ENCODE assay signal across 14 cellular contexts in genomic region chr15:74791667-74792066, GRCh38. TPM values are rescaled to one million over a fixed set of nuclear protein-coding genes. Genes with fewer than 3 reads are reported as not detected.
DNase-seq lines count a peak whose midpoint lies in the region; ATAC-seq, FAIRE-seq and TF ChIP-seq lines count a peak whose summit lies in the region.
"Had no signal": no experiment of that assay in that cellular context is flagged by ENCODE, and none has a peak within 500 bp of the region (broad histone marks: within the 10 kb centered on the region; RNA-seq: fewer than 3 reads in every experiment).

No MANE protein-coding gene starts in this region.

- DNase-seq in CD4-positive, alpha-beta T cell: no peak
- DNase-seq in GM19239 (ENCODE audit: insufficient read length, low spot score) (no peak), natural killer cell (no peak), SHP77 treated with DMSO at 0.1 percent for 48 hours (lab: John Stamatoyannopoulos, UW) (no peak), MV-4-11 (lab: John Stamatoyannopoulos, UW) (no peak)
- DNase-seq in activated naive CD8-positive, alpha-beta T cell treated with anti-CD3 and anti-CD28 coated beads for 36 hours: no peak
- DNase-seq: hypothalamus; NCI-H146; stimulated activated CD4-positive, alpha-beta T cell treated with anti-CD3 and anti-CD28 coated beads, Interleukin-4, amount 100 ng/mL, for 1 hour had no signal

- intact Hi-C loops in CD4-positive, alpha-beta T cell (cut with DNase I, micrococcal nuclease): no loop called here
- intact Hi-C loops in natural killer cell (cut with micrococcal nuclease): loop anchor here (2.0 kb wide), 1 partner anchor 15 kb away; no protein-coding TSS in a partner anchor

- POLR2A ChIA-PET in CD4-positive, alpha-beta T cell (lab: Charles Lee): interaction anchor here (1.0 to 33.5 kb wide), 3 partner anchors 12 to 176 kb away, joined by 3 to 925 read pairs (median 3); partner anchors contain the start of genes CLK3 and CSK

- CTCF ChIA-PET in CD4-positive, alpha-beta T cell (lab: Charles Lee): interaction anchor here (0.8 to 14.8 kb wide), 6 partner anchors 8 to 577 kb away, joined by 3 to 353 read pairs (median 6); partner anchors contain the start of genes CSK and MAN2C1

- H3K9me3 Mint-ChIP-seq in CD4-positive, alpha-beta T cell: no peaks in the 10 kb centered on the region
- H3K9me3 Mint-ChIP-seq in activated naive CD8-positive, alpha-beta T cell treated with anti-CD3 and anti-CD28 coated beads for 36 hours: no peaks in the 10 kb centered on the region
- H3K9me3 Mint-ChIP-seq in natural killer cell: no peaks in the 10 kb centered on the region

- H3K36me3 Mint-ChIP-seq in CD4-positive, alpha-beta T cell (ENCODE audit: low read depth): peaks cover 44% of the 10 kb centered on the region
- H3K36me3 Mint-ChIP-seq in activated naive CD8-positive, alpha-beta T cell treated with anti-CD3 and anti-CD28 coated beads for 36 hours: peaks cover 45% of the 10 kb centered on the region
- H3K36me3 Mint-ChIP-seq in natural killer cell: no peaks in the 10 kb centered on the region

- peak overlapping the region; percentile 90 for H3K27ac ChIP-seq in CD4-positive, alpha-beta T cell (ENCODE audit: low read depth, low read length)

- H3K27ac Mint-ChIP-seq in CD4-positive, alpha-beta T cell: peak overlapping the region; percentile 94
- peak overlapping the region; percentile 89 for H3K27ac Mint-ChIP-seq in activated naive CD8-positive, alpha-beta T cell treated with anti-CD3 and anti-CD28 coated beads for 36 hours
- peak overlapping the region; percentile 95 to 100 for H3K27ac Mint-ChIP-seq in natural killer cell

- no peaks in the 10 kb centered on the region for H3K27me3 Mint-ChIP-seq in CD4-positive, alpha-beta T cell
- no peaks in the 10 kb centered on the region for H3K27me3 Mint-ChIP-seq in activated naive CD8-positive, alpha-beta T cell treated with anti-CD3 and anti-CD28 coated beads for 36 hours
- H3K27me3 Mint-ChIP-seq in natural killer cell (ENCODE audit: low read depth in 2 of 2): no peaks in the 10 kb centered on the region

- peak; percentile 35 for FAIRE-seq in GM19239 (lab: Jason Lieb, UNC)
- FAIRE-seq: endothelial cell of umbilical vein had no signal

- no peak for TF ChIP-seq CTCF in CD4-positive, alpha-beta T cell (IDR thresholded peaks at IDR 0.05)
- TF ChIP-seq CTCF in natural killer cell (IDR thresholded peaks at IDR 0.05): no peak

- no peak for ATAC-seq in CD4-positive, alpha-beta T cell (ENCODE audit: poor library complexity)
- no peak for ATAC-seq in natural killer cell
- ATAC-seq in GM21619 (IDR thresholded peaks at IDR 0.05; ENCODE audit: unreplicated experiment): no peak

- no peaks in the 10 kb centered on the region for H3K27me3 ChIP-seq in CD4-positive, alpha-beta T cell (ENCODE audit: control insufficient read depth, insufficient read depth, low read length)

- H3K9me3 ChIP-seq in CD4-positive, alpha-beta T cell (ENCODE audit: control insufficient read depth, low read length): no peaks in the 10 kb centered on the region
- H3K9me3 ChIP-seq: HAP-1, prostate gland had no signal

- peaks cover 94% of the 10 kb centered on the region for H3K4me1 Mint-ChIP-seq in CD4-positive, alpha-beta T cell (ENCODE audit: low read depth)
- peaks cover 86% of the 10 kb centered on the region for H3K4me1 Mint-ChIP-seq in activated naive CD8-positive, alpha-beta T cell treated with anti-CD3 and anti-CD28 coated beads for 36 hours
- H3K4me1 Mint-ChIP-seq in natural killer cell: peaks cover 84 to 94% of the 10 kb centered on the region in 2 donors

- H3K4me3 Mint-ChIP-seq in CD4-positive, alpha-beta T cell: peak overlapping the region; percentile 75
- peak overlapping the region; percentile 49 for H3K4me3 Mint-ChIP-seq in activated naive CD8-positive, alpha-beta T cell treated with anti-CD3 and anti-CD28 coated beads for 36 hours
- H3K4me3 Mint-ChIP-seq in natural killer cell: peak overlapping the region; percentile 81

RNA-seq across cellular contexts. Expression of gene CSK, which starts 9.8 kb away (rescaled TPM):
- 100 to 1,000 TPM; 114 to 118 TPM for total RNA-seq in CD4-positive, alpha-beta T cell
- total RNA-seq in activated naive CD8-positive, alpha-beta T cell treated with anti-CD3 and anti-CD28 coated beads for 36 hours: 100 to 1,000 TPM; 308 to 310 TPM
- 100 to 1,000 TPM; 282 to 334 (median 287) TPM for total RNA-seq in natural killer cell

RNA-seq across cellular contexts. Expression of gene LMAN1L, which starts 21.0 kb away (rescaled TPM):
- total RNA-seq in CD4-positive, alpha-beta T cell: under 1 TPM; 0.56 to 0.93 TPM
- total RNA-seq in activated naive CD8-positive, alpha-beta T cell treated with anti-CD3 and anti-CD28 coated beads for 36 hours: under 1 TPM; 0.14 to 0.33 TPM
- 1 to 10 TPM in 1 of 3 donors, under 1 TPM in 2; 0.72 to 1.1 (median 0.94) TPM for total RNA-seq in natural killer cell
- total RNA-seq: endothelial cell of umbilical vein, mesenteric fat pad had no signal

RNA-seq across cellular contexts. Expression of gene CPLX3, which starts 34.8 kb away (rescaled TPM):
- under 1 TPM; 0.16 to 0.53 TPM for total RNA-seq in CD4-positive, alpha-beta T cell
- total RNA-seq in activated naive CD8-positive, alpha-beta T cell treated with anti-CD3 and anti-CD28 coated beads for 36 hours: under 1 TPM in 1 of 2 experiments, not detected in 1; 0.19 TPM
- total RNA-seq in natural killer cell: under 1 TPM in 2 of 3 donors, not detected in 1; 0.16 to 0.93 TPM
- total RNA-seq: endothelial cell of umbilical vein, mesenteric fat pad had no signal

RNA-seq across cellular contexts. Expression of gene CYP1A2, which starts 43.0 kb away (rescaled TPM):
- total RNA-seq in CD4-positive, alpha-beta T cell: not detected
- not detected for total RNA-seq in activated naive CD8-positive, alpha-beta T cell treated with anti-CD3 and anti-CD28 coated beads for 36 hours
- total RNA-seq in natural killer cell: not detected
- total RNA-seq: endothelial cell of umbilical vein, mesenteric fat pad had no signal

RNA-seq across cellular contexts. Expression of gene ULK3, which starts 51.3 kb away (rescaled TPM):
- total RNA-seq in CD4-positive, alpha-beta T cell: 10 to 100 TPM; 37.8 to 38.9 TPM
- 10 to 100 TPM; 41.1 to 49.9 TPM for total RNA-seq in activated naive CD8-positive, alpha-beta T cell treated with anti-CD3 and anti-CD28 coated beads for 36 hours
- total RNA-seq in natural killer cell: 10 to 100 TPM; 54.8 to 75.1 (median 64.7) TPM
